In the genomic region with DNA sequence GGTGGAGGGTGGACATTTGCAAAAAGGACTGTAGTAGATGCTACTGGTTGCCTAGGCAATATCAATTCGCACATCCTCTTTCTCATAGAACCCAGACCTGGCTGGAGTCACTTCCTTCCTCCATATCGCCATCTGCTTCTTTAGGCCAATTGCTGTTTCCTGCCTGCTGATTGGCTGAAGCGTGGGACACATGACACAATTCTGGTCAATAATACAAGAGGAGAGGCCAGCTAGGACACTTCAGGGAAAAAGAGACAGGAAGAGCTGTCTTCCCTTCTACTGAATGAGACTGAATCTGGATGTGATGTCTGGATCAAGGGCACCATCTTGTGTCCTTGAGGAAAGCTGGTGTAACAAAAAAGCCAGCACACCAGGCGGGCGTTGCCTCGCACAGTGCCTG, we compare ENCODE assay signal across 1 cellular context.
TF ChIP-seq lines count a peak whose summit lies in the region.

No MANE protein-coding gene starts in this region.

TF ChIP-seq in WTC11, 78 proteins besides CTCF, POLR2A, EP300 and RAD21 (continued from another document):
- TF ChIP-seq PREB (CRISPR knock-in tag; IDR thresholded peaks at IDR 0.05; ENCODE audit: borderline replicate concordance) (no peak), USF1 (CRISPR knock-in tag; IDR thresholded peaks at IDR 0.05) (peak; percentile 22; the same call in 1 of the 2 replicates)
- TF ChIP-seq, protein P1, sequence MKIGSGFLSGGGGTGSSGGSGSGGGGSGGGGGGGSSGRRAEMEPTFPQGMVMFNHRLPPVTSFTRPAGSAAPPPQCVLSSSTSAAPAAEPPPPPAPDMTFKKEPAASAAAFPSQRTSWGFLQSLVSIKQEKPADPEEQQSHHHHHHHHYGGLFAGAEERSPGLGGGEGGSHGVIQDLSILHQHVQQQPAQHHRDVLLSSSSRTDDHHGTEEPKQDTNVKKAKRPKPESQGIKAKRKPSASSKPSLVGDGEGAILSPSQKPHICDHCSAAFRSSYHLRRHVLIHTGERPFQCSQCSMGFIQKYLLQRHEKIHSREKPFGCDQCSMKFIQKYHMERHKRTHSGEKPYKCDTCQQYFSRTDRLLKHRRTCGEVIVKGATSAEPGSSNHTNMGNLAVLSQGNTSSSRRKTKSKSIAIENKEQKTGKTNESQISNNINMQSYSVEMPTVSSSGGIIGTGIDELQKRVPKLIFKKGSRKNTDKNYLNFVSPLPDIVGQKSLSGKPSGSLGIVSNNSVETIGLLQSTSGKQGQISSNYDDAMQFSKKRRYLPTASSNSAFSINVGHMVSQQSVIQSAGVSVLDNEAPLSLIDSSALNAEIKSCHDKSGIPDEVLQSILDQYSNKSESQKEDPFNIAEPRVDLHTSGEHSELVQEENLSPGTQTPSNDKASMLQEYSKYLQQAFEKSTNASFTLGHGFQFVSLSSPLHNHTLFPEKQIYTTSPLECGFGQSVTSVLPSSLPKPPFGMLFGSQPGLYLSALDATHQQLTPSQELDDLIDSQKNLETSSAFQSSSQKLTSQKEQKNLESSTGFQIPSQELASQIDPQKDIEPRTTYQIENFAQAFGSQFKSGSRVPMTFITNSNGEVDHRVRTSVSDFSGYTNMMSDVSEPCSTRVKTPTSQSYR (CRISPR knock-in tag; IDR thresholded peaks at IDR 0.05) = no peak
TF ChIP-seq in WTC11: peak in this region for 2.
